ENCODE assay signal across 1 cellular context in the genomic region with DNA sequence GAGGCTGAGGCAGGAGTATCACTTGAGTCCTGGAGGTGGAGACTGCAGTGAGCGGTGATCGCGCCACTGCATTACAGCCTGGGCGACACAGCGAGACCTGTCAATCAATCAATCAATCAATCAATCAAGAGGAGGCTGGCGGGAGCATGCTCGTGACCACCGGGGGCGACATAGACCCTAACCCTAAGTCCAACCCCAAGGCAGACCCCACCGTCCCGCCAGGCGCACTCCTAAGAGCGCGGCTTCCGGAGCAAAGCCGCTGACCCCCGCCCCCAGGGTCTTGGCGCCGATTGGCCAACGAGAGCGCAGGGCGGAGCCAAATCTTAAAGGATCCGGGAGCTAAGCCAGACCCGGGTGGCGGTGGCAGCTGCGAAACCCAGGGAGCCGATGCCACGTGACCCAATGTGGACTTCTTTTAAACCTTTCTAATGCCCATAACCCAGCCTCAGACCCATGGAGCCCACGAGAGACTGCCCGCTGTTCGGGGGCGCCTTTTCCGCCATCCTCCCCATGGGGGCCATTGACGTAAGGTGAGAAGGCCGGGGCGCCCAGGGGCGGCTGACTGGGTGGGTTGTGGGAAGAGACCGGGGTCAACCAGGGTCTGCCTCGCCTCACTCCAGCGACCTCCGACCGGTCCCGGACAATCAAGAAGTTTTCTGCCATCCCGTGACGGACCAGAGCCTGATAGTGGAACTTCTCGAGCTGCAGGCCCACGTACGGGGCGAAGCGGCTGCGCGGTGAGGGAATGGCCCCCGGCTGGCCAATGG.
A peak's percentile ranks its signal among the peaks of the same experiment; 100 is the strongest.
TF ChIP-seq lines count a peak whose summit lies in the region.

RANGRF (plus strand) TSS at position 335 of the 767 bp plus-strand sequence; CDS start at position 454, 119 bp downstream.

TF ChIP-seq in HepG2, 621 proteins besides CTCF, POLR2A, EP300 and RAD21 (continued from another document and continues in another):
- TF ChIP-seq ZBTB21 (CRISPR knock-in tag; IDR thresholded peaks at IDR 0.05) (no peak), ZNF782 (CRISPR knock-in tag; IDR thresholded peaks at IDR 0.05; ENCODE audit: borderline replicate concordance) (0 out of 2 replicates have a peak, but pooled peaks have one; percentile 30), NR2C2 (CRISPR knock-in tag; IDR thresholded peaks at IDR 0.05; ENCODE audit: borderline replicate concordance) (peak; percentile 88), ZNF329 (CRISPR knock-in tag; IDR thresholded peaks at IDR 0.05; ENCODE audit: low read depth) (no peak), ELF3 (CRISPR knock-in tag; IDR thresholded peaks at IDR 0.05) (no peak), ZNF772 (CRISPR knock-in tag; IDR thresholded peaks at IDR 0.05) (no peak), FOXA3 (CRISPR knock-in tag; IDR thresholded peaks at IDR 0.05) (0 out of 2 replicates have a peak, but pooled peaks have one; percentile 3), PBX2 (CRISPR knock-in tag; IDR thresholded peaks at IDR 0.05) (peak; percentile 65), IKZF1 (IDR thresholded peaks at IDR 0.05) (no peak), TCF12 (IDR thresholded peaks at IDR 0.05) (no peak), TCF12 (CRISPR knock-in tag; IDR thresholded peaks at IDR 0.05) (no peak), CBX2 (IDR thresholded peaks at IDR 0.05; ENCODE audit: low read depth, low read length) (no peak), CBX2 (CRISPR knock-in tag; IDR thresholded peaks at IDR 0.05; ENCODE audit: low read depth) (no peak), ZEB1 (IDR thresholded peaks at IDR 0.05; ENCODE audit: insufficient replicate concordance, low read depth) (no peak), ZNF34 (CRISPR knock-in tag; IDR thresholded peaks at IDR 0.05; ENCODE audit: borderline replicate concordance) (no peak), ZNF766 (CRISPR knock-in tag; IDR thresholded peaks at IDR 0.05; ENCODE audit: borderline replicate concordance) (no peak), ZNF615 (CRISPR knock-in tag; IDR thresholded peaks at IDR 0.05; ENCODE audit: borderline replicate concordance) (no peak), ZNF703 (CRISPR knock-in tag; IDR thresholded peaks at IDR 0.05; ENCODE audit: borderline replicate concordance) (no peak), BORCS8-MEF2B (CRISPR knock-in tag; IDR thresholded peaks at IDR 0.05) (no peak), HNRNPLL (IDR thresholded peaks at IDR 0.05; ENCODE audit: low read depth, low read length, poor library complexity, severe bottlenecking) (peak; percentile 84), SOX6 (IDR thresholded peaks at IDR 0.05) (no peak), SOX6 (CRISPR knock-in tag; IDR thresholded peaks at IDR 0.05) (peak; percentile 43; the same call in 1 of the 2 replicates), ZNF382 (CRISPR knock-in tag; IDR thresholded peaks at IDR 0.05; ENCODE audit: borderline replicate concordance) (no peak), SIX4 (CRISPR knock-in tag; IDR thresholded peaks at IDR 0.05) (no peak), RAD51 (IDR thresholded peaks at IDR 0.05; ENCODE audit: borderline replicate concordance) (peak; percentile 74), TP53 (CRISPR knock-in tag; conservative IDR thresholded peaks at IDR 0.05) (no peak), NFE2 (CRISPR knock-in tag; IDR thresholded peaks at IDR 0.05) (no peak), ISL2 (CRISPR knock-in tag; IDR thresholded peaks at IDR 0.05) (no peak; the same call in 1 of the 2 replicates), ZMYM4 (CRISPR knock-in tag; IDR thresholded peaks at IDR 0.05) (peak; percentile 48), SOX13 (IDR thresholded peaks at IDR 0.05) (no peak), SOX13 (CRISPR knock-in tag; conservative IDR thresholded peaks at IDR 0.05 in 1 of 2, IDR thresholded peaks at IDR 0.05 in 1 of 2) (no peak; a peak in 1 of 4 replicates), ZNF577 (CRISPR knock-in tag; IDR thresholded peaks at IDR 0.05; ENCODE audit: borderline replicate concordance, low read depth) (no peak), NCOA5 (CRISPR knock-in tag; IDR thresholded peaks at IDR 0.05) (no peak), MBD4 (IDR thresholded peaks at IDR 0.05; ENCODE audit: borderline replicate concordance, low read length) (no peak), ZNF788 (CRISPR knock-in tag; IDR thresholded peaks at IDR 0.05; ENCODE audit: borderline replicate concordance) (no peak), SUZ12 (IDR thresholded peaks at IDR 0.05; ENCODE audit: low read depth, low read length) (no peak), MAF1 (CRISPR knock-in tag; IDR thresholded peaks at IDR 0.05; ENCODE audit: borderline replicate concordance) (no peak), EHMT2 (IDR thresholded peaks at IDR 0.05; ENCODE audit: borderline replicate concordance, low read depth, low read length) (no peak), RFX1 (IDR thresholded peaks at IDR 0.05) (no peak), KLF12 (CRISPR knock-in tag; IDR thresholded peaks at IDR 0.05; ENCODE audit: borderline replicate concordance) (no peak), KDM1A (CRISPR knock-in tag; IDR thresholded peaks at IDR 0.05) (no peak), IRF2 (CRISPR knock-in tag; IDR thresholded peaks at IDR 0.05) (no peak; the same call in 1 of the 2 replicates), RFX5 (IDR thresholded peaks at IDR 0.05; ENCODE audit: low read depth, low read length) (no peak), GFI1 (CRISPR knock-in tag; IDR thresholded peaks at IDR 0.05; ENCODE audit: borderline replicate concordance) (peak; percentile 66; the same call in 1 of the 2 replicates), MAFG (CRISPR knock-in tag; IDR thresholded peaks at IDR 0.05) (no peak), ZNF292 (CRISPR knock-in tag; IDR thresholded peaks at IDR 0.05; ENCODE audit: borderline replicate concordance, low read depth) (no peak), THAP11 (CRISPR knock-in tag; IDR thresholded peaks at IDR 0.05) (peak; percentile 27), YEATS2 (CRISPR knock-in tag; IDR thresholded peaks at IDR 0.05; ENCODE audit: borderline replicate concordance) (peak; percentile 21; the same call in 1 of the 2 replicates), HOXD1 (CRISPR knock-in tag; IDR thresholded peaks at IDR 0.05) (no peak), SMARCC2 (IDR thresholded peaks at IDR 0.05) (no peak), ERF (CRISPR knock-in tag; IDR thresholded peaks at IDR 0.05) (no peak; the same call in none of the 2 replicates), ZBTB43 (CRISPR knock-in tag; conservative IDR thresholded peaks at IDR 0.05) (0 out of 2 replicates have a peak, but pooled peaks have one; percentile 22), SYNCRIP (IDR thresholded peaks at IDR 0.05; ENCODE audit: insufficient read depth, low read depth, low read length) (no peak), ZNF543 (CRISPR knock-in tag; IDR thresholded peaks at IDR 0.05) (peak; percentile 77), ZNF235 (CRISPR knock-in tag; IDR thresholded peaks at IDR 0.05; ENCODE audit: borderline replicate concordance) (no peak)
- TF ChIP-seq, protein P1, sequence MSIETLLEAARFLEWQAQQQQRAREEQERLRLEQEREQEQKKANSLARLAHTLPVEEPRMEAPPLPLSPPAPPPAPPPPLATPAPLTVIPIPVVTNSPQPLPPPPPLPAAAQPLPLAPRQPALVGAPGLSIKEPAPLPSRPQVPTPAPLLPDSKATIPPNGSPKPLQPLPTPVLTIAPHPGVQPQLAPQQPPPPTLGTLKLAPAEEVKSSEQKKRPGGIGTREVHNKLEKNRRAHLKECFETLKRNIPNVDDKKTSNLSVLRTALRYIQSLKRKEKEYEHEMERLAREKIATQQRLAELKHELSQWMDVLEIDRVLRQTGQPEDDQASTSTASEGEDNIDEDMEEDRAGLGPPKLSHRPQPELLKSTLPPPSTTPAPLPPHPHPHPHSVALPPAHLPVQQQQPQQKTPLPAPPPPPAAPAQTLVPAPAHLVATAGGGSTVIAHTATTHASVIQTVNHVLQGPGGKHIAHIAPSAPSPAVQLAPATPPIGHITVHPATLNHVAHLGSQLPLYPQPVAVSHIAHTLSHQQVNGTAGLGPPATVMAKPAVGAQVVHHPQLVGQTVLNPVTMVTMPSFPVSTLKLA (IDR thresholded peaks at IDR 0.05) = 0 out of 2 replicates have a peak, but pooled peaks have one; percentile 2
- TF ChIP-seq, protein P2, sequence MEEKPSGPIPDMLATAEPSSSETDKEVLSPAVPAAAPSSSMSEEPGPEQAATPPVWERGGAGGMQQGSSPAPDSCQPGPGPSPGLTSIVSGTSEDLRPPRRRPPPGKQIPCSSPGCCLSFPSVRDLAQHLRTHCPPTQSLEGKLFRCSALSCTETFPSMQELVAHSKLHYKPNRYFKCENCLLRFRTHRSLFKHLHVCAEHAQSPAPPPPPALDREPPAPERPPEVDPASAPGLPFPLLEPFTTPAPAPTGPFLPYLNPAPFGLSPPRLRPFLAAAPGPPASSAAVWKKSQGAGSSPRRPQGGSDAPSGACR (CRISPR knock-in tag; IDR thresholded peaks at IDR 0.05) = peak; percentile 90
- TF ChIP-seq, protein P3, sequence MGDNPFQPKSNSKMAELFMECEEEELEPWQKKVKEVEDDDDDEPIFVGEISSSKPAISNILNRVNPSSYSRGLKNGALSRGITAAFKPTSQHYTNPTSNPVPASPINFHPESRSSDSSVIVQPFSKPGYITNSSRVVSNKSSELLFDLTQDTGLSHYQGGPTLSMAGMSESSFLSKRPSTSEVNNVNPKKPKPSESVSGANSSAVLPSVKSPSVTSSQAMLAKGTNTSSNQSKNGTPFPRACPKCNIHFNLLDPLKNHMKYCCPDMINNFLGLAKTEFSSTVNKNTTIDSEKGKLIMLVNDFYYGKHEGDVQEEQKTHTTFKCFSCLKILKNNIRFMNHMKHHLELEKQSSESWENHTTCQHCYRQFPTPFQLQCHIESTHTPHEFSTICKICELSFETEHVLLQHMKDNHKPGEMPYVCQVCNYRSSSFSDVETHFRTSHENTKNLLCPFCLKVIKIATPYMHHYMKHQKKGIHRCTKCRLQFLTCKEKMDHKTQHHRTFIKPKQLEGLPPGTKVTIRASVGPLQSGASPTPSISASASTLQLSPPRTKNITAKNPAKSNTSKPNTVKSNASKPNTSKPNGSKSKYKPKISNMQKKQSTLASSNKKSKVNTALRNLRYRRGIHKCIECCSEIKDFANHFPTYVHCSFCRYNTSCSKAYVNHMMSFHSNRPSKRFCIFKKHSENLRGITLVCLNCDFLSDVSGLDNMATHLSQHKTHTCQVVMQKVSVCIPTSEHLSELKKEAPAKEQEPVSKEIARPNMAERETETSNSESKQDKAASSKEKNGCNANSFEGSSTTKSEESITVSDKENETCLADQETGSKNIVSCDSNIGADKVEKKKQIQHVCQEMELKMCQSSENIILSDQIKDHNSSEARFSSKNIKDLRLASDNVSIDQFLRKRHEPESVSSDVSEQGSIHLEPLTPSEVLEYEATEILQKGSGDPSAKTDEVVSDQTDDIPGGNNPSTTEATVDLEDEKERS (CRISPR knock-in tag; IDR thresholded peaks at IDR 0.05) = no peak
- TF ChIP-seq, protein P4, sequence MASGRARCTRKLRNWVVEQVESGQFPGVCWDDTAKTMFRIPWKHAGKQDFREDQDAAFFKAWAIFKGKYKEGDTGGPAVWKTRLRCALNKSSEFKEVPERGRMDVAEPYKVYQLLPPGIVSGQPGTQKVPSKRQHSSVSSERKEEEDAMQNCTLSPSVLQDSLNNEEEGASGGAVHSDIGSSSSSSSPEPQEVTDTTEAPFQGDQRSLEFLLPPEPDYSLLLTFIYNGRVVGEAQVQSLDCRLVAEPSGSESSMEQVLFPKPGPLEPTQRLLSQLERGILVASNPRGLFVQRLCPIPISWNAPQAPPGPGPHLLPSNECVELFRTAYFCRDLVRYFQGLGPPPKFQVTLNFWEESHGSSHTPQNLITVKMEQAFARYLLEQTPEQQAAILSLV (CRISPR knock-in tag; IDR thresholded peaks at IDR 0.05; ENCODE audit: borderline replicate concordance) = no peak
- TF ChIP-seq, protein P5, sequence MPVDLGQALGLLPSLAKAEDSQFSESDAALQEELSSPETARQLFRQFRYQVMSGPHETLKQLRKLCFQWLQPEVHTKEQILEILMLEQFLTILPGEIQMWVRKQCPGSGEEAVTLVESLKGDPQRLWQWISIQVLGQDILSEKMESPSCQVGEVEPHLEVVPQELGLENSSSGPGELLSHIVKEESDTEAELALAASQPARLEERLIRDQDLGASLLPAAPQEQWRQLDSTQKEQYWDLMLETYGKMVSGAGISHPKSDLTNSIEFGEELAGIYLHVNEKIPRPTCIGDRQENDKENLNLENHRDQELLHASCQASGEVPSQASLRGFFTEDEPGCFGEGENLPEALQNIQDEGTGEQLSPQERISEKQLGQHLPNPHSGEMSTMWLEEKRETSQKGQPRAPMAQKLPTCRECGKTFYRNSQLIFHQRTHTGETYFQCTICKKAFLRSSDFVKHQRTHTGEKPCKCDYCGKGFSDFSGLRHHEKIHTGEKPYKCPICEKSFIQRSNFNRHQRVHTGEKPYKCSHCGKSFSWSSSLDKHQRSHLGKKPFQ (CRISPR knock-in tag; IDR thresholded peaks at IDR 0.05; ENCODE audit: insufficient replicate concordance) = no peak
- TF ChIP-seq, protein P6, sequence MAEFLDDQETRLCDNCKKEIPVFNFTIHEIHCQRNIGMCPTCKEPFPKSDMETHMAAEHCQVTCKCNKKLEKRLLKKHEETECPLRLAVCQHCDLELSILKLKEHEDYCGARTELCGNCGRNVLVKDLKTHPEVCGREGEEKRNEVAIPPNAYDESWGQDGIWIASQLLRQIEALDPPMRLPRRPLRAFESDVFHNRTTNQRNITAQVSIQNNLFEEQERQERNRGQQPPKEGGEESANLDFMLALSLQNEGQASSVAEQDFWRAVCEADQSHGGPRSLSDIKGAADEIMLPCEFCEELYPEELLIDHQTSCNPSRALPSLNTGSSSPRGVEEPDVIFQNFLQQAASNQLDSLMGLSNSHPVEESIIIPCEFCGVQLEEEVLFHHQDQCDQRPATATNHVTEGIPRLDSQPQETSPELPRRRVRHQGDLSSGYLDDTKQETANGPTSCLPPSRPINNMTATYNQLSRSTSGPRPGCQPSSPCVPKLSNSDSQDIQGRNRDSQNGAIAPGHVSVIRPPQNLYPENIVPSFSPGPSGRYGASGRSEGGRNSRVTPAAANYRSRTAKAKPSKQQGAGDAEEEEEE (CRISPR knock-in tag; IDR thresholded peaks at IDR 0.05; ENCODE audit: borderline replicate concordance) = no peak
- TF ChIP-seq, protein P7, sequence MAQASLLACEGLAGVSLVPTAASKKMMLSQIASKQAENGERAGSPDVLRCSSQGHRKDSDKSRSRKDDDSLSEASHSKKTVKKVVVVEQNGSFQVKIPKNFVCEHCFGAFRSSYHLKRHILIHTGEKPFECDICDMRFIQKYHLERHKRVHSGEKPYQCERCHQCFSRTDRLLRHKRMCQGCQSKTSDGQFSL (CRISPR knock-in tag; IDR thresholded peaks at IDR 0.05) = no peak
